ENCODE assay signal across 28 cellular contexts in genomic region chr21:29812947-29813346, GRCh38.
"Had no signal": no experiment of that assay in that cellular context is flagged by ENCODE, and none has a peak within 500 bp of the region (broad histone marks: within the 10 kb centered on the region; RNA-seq: fewer than 3 reads in every experiment).

No MANE protein-coding gene starts in this region.

- H3K27me3 ChIP-seq: colonic mucosa, esophagus muscularis mucosa, suprapubic skin, transverse colon, upper lobe of right lung, uterus had no signal

- H3K79me2 ChIP-seq: parathyroid adenoma had no signal

- H3K36me3 ChIP-seq: colonic mucosa, esophagus muscularis mucosa, heart right ventricle, left ventricle myocardium inferior, lower lobe of right lung, suprapubic skin, transverse colon, upper lobe of right lung, uterus had no signal

- FAIRE-seq: endothelial cell of umbilical vein, islet of Langerhans had no signal

- H3K4me3 ChIP-seq: colonic mucosa, esophagus muscularis mucosa, heart right ventricle, left ventricle myocardium inferior, lower lobe of right lung, smooth muscle cell, suprapubic skin, transverse colon, upper lobe of right lung, uterus had no signal

- H3K4me1 ChIP-seq: colonic mucosa, esophagus muscularis mucosa, heart right ventricle, left ventricle myocardium inferior, lower lobe of right lung, parathyroid adenoma, suprapubic skin, transverse colon, upper lobe of right lung, uterus had no signal

- H3K27ac ChIP-seq: colonic mucosa, esophagus muscularis mucosa, heart right ventricle, left ventricle myocardium inferior, lower lobe of right lung, parathyroid adenoma, suprapubic skin, transverse colon, upper lobe of right lung, uterus had no signal

- ATAC-seq: heart right ventricle; left cardiac atrium; lower lobe of right lung; natural killer cell; sciatic nerve; stimulated activated naive CD8-positive, alpha-beta T cell treated with anti-CD3 and anti-CD28 coated beads, Interleukin-15, amount 100 ng/mL, for 72 hours; upper lobe of right lung had no signal

- H2AFZ ChIP-seq: parathyroid adenoma had no signal

- H3K4me2 ChIP-seq: smooth muscle cell had no signal

- DNase-seq: colonic mucosa; dermis blood vessel endothelial cell; effector memory CD4-positive, alpha-beta T cell; foreskin melanocyte; glutamatergic neuron; heart right ventricle; hippocampal formation; left cardiac atrium; left ventricle myocardium inferior; lower lobe of right lung; natural killer cell; occipital lobe; stimulated activated CD4-positive, alpha-beta T cell treated with anti-CD3 and anti-CD28 coated beads, Interleukin-12 subunit alpha, Interleukin-12 subunit beta, amount 100 ng/mL, for 4 hours; stimulated activated CD4-positive, alpha-beta T cell treated with anti-CD3 and anti-CD28 coated beads, Interleukin-1b, Interleukin-23, amount 100 ng/mL, for 48 hours; stimulated activated CD4-positive, alpha-beta T cell treated with anti-CD3 and anti-CD28 coated beads, Interleukin-4, amount 100 ng/mL, for 1 hour; stimulated activated CD8-positive, alpha-beta memory T cell treated with anti-CD3 and anti-CD28 coated beads, Interleukin-4, amount 100 ng/mL, for 48 hours; stimulated activated naive CD4-positive, alpha-beta T cell; stimulated activated naive CD8-positive, alpha-beta T cell treated with anti-CD3 and anti-CD28 coated beads, Interleukin-15, amount 100 ng/mL, for 72 hours; transverse colon; upper lobe of right lung; uterus had no signal

- H3K9ac ChIP-seq: parathyroid adenoma had no signal

- H3K9me3 ChIP-seq: colonic mucosa, esophagus muscularis mucosa, heart right ventricle, left ventricle myocardium inferior, lower lobe of right lung, suprapubic skin, transverse colon, upper lobe of right lung, uterus had no signal
